ENCODE assay signal across 1 cellular context in genomic region chr4:134251322-134251721, GRCh38.
TF ChIP-seq lines count a peak whose summit lies in the region.

No MANE protein-coding gene starts in this region.

TF ChIP-seq in HCT116, 20 proteins besides CTCF, POLR2A, EP300 and RAD21 (continued from another document):
- no peak for TF ChIP-seq YY1 (IDR thresholded peaks at IDR 0.05; ENCODE audit: extremely low read depth, insufficient replicate concordance, low read depth, low read length)
